In genomic region chr15:73866881-73867410, GRCh38 we compare ENCODE assay signal across 22 cellular contexts. TPM values are rescaled to one million over a fixed set of nuclear protein-coding genes. Genes with fewer than 3 reads are reported as not detected.
DNase-seq lines count a peak whose midpoint lies in the region; ATAC-seq and TF ChIP-seq lines count a peak whose summit lies in the region.
"Had no signal": no experiment of that assay in that cellular context is flagged by ENCODE, and none has a peak within 500 bp of the region (broad histone marks: within the 10 kb centered on the region; RNA-seq: fewer than 3 reads in every experiment).

No MANE protein-coding gene starts in this region.

- H3K14ac ChIP-seq in neuronal stem cell (ENCODE audit: low read length): no peak overlapping the region

- H3K36me3 Mint-ChIP-seq in T-helper 17 cell (ENCODE audit: low read depth): no peaks in the 10 kb centered on the region
- H3K36me3 Mint-ChIP-seq: memory B cell had no signal

- no peak overlapping the region for H2AK5ac ChIP-seq in neuronal stem cell (ENCODE audit: low read depth, low read length)

- H3K4me1 ChIP-seq in neuronal stem cell (ENCODE audit: control insufficient read depth in 2 of 2, insufficient read depth in 1 of 2, low read depth in 1 of 2, low read length in 2 of 2): peaks cover 0 to 3% of the 10 kb centered on the region in 2 donors
- H3K4me1 ChIP-seq in PC-3 (ENCODE audit: insufficient read depth, low read length): no peaks in the 10 kb centered on the region
- H3K4me1 ChIP-seq: tibial nerve had no signal

- H3K23ac ChIP-seq in neuronal stem cell (ENCODE audit: low read depth, low read length, poor library complexity): no peak overlapping the region

- peaks cover 75% of the 10 kb centered on the region for H3K27me3 Mint-ChIP-seq in T-helper 17 cell

- no peaks in the 10 kb centered on the region for H3K79me1 ChIP-seq in neuronal stem cell (ENCODE audit: low read depth, low read length)

- no peaks in the 10 kb centered on the region for H3F3A ChIP-seq in PC-3 (ENCODE audit: low read length, unreplicated experiment)

- H2AFZ ChIP-seq in neuronal stem cell (ENCODE audit: low read length): no peak overlapping the region
- H2AFZ ChIP-seq in PC-3 (ENCODE audit: low read length): no peak overlapping the region

- WGBS in neuronal stem cell (ENCODE audit: extremely low coverage in 2 of 2, insufficient read length in 2 of 2, insufficient replicate concordance in 1 of 2), 2 donors: no CpG with 5 or more reads among the region's 6 CpGs

- ATAC-seq in PC-3 (no peak), GM18519 (IDR thresholded peaks at IDR 0.05; ENCODE audit: low FRiP score, unreplicated experiment) (no peak), T-helper 17 cell (no peak)
- ATAC-seq: activated CD8-positive, alpha-beta T cell treated with anti-CD3 and anti-CD28 coated beads for 36 hours; activated T-cell treated with anti-CD3 and anti-CD28 coated beads, Interleukin-2, amount 50 U/mL, for 4 hours had no signal

- H4K20me1 ChIP-seq in PC-3 (ENCODE audit: low read length): no peaks in the 10 kb centered on the region

- CTCF ChIA-PET in PC-3 (lab: Charles Lee): no interaction called here

- H3K9ac ChIP-seq in neuronal stem cell (ENCODE audit: low read depth, low read length, poor library complexity): no peak overlapping the region
- no peak overlapping the region for H3K9ac ChIP-seq in PC-3 (ENCODE audit: low read length)
- H3K9ac ChIP-seq: KMS-11 had no signal

- H3K36me3 ChIP-seq in GM06990 (ENCODE audit: control insufficient read depth, insufficient read depth, low read length) (no peaks in the 10 kb centered on the region), neuronal stem cell (replicated peaks in 1 of 2; ENCODE audit: control insufficient read depth in 2 of 2, insufficient read depth in 2 of 2, low read length in 2 of 2) (no peaks in the 10 kb centered on the region), PC-3 (ENCODE audit: low read depth, low read length) (no peaks in the 10 kb centered on the region)
- H3K36me3 ChIP-seq: heart left ventricle, ovary, tibial nerve had no signal

- no peak overlapping the region for H3K27ac Mint-ChIP-seq in T-helper 17 cell
- H3K27ac Mint-ChIP-seq: activated CD8-positive, alpha-beta T cell treated with anti-CD3 and anti-CD28 coated beads for 36 hours; memory B cell; naive B cell; stimulated activated naive CD8-positive, alpha-beta T cell treated with anti-CD3 and anti-CD28 coated beads, Interleukin-15, Interleukin-2, amounts not matched to agents 100 ng/mL and 50 ng/mL, for 24 hours had no signal

- intact Hi-C loops in PC-3 (cut with micrococcal nuclease): no loop called here

- no peaks in the 10 kb centered on the region for H3K9me3 ChIP-seq in neuronal stem cell (replicated peaks in 1 of 2; ENCODE audit: control insufficient read depth in 2 of 2, insufficient read depth in 1 of 2, low read depth in 1 of 2, low read length in 2 of 2)
- H3K9me3 ChIP-seq in PC-3 (ENCODE audit: low read length): no peaks in the 10 kb centered on the region
- no peaks in the 10 kb centered on the region for H3K9me3 ChIP-seq in T-helper 17 cell (ENCODE audit: control insufficient read depth, low read length, poor library complexity, severe bottlenecking)
- H3K9me3 ChIP-seq: ovary had no signal

- DNase-seq in GM06990 (ENCODE audit: extremely low read depth, insufficient read length) (no peak), HuH-7 (ENCODE audit: low spot score) (peak; percentile 18), choroid plexus epithelial cell (ENCODE audit: low read depth) (no peak), neuronal stem cell (ENCODE audit: low spot score) (no peak), PC-3 (no peak), T-helper 17 cell (no peak)
- DNase-seq: activated CD8-positive, alpha-beta T cell treated with anti-CD3 and anti-CD28 coated beads for 36 hours; activated naive CD4-positive, alpha-beta T cell treated with anti-CD3 and anti-CD28 coated beads, Interleukin-2, amount 50 U/mL, for 16 hours; activated T-cell treated with anti-CD3 and anti-CD28 coated beads, Interleukin-2, amount 50 U/mL, for 4 hours; heart left ventricle; naive B cell; NCI-H1105; T-helper 2 cell had no signal

- no peak overlapping the region for H2BK5ac ChIP-seq in neuronal stem cell (ENCODE audit: low read length)

- H3K27ac ChIP-seq in neuronal stem cell (replicated peaks; ENCODE audit: low read length) (no peak overlapping the region), PC-3 (ENCODE audit: low read length) (no peak overlapping the region)
- H3K27ac ChIP-seq: KMS-11, ovary, tibial nerve had no signal

- no TSS peak for BruUV-seq in PC-3 (replicated peaks; lab: Mats Ljungman, UMichigan)

- no peak overlapping the region for H3K4me2 ChIP-seq in neuronal stem cell (ENCODE audit: insufficient read depth, low read length, poor library complexity, severe bottlenecking)
- no peak overlapping the region for H3K4me2 ChIP-seq in PC-3 (ENCODE audit: low read length)
- H3K4me2 ChIP-seq: KMS-11 had no signal

- no peak overlapping the region for H2BK15ac ChIP-seq in neuronal stem cell (ENCODE audit: low read length)

- POLR2A ChIA-PET in PC-3 (lab: Charles Lee; ENCODE audit: unreplicated experiment): no interaction called here

- H3K9me2 ChIP-seq in PC-3 (replicated peaks; ENCODE audit: low read length): no peaks in the 10 kb centered on the region

- H2BK12ac ChIP-seq in neuronal stem cell (ENCODE audit: low read length): no peak overlapping the region

- no peak overlapping the region for H4K8ac ChIP-seq in neuronal stem cell (ENCODE audit: low read depth, low read length)

- no peaks in the 10 kb centered on the region; the same call in 1 of the 2 replicates for H3K27me3 ChIP-seq in GM06990 (replicated peaks; ENCODE audit: control insufficient read depth, insufficient read depth, low read length)
- peaks cover 0 to 24% (median 0%) of the 10 kb centered on the region in 3 experiments for H3K27me3 ChIP-seq in neuronal stem cell (ENCODE audit: control insufficient read depth in 3 of 3, insufficient read depth in 3 of 3, low read depth in 1 of 3, low read length in 3 of 3)
- H3K27me3 ChIP-seq in PC-3 (ENCODE audit: low read length): peaks cover 68% of the 10 kb centered on the region
- H3K27me3 ChIP-seq: ovary had no signal

- no peaks in the 10 kb centered on the region for H3K79me2 ChIP-seq in PC-3 (ENCODE audit: low read length)

- H3K4me3 ChIP-seq in GM06990 (replicated peaks; ENCODE audit: low read depth, low read length): no peak overlapping the region
- no peak overlapping the region for H3K4me3 ChIP-seq in choroid plexus epithelial cell (ENCODE audit: low read depth, low read length)
- H3K4me3 ChIP-seq in neuronal stem cell (ENCODE audit: low read length in 2 of 2): no peak overlapping the region
- H3K4me3 ChIP-seq in PC-3 (ENCODE audit: low read length): no peak overlapping the region
- H3K4me3 ChIP-seq: heart left ventricle, ovary, tibial nerve had no signal

- H3K18ac ChIP-seq in neuronal stem cell (ENCODE audit: low read length): peak overlapping the region; percentile 25

- H3K4me1 Mint-ChIP-seq in T-helper 17 cell: peaks cover 2% of the 10 kb centered on the region
- H3K4me1 Mint-ChIP-seq: memory B cell, naive B cell had no signal

- H3K4me3 Mint-ChIP-seq in T-helper 17 cell: no peak overlapping the region
- H3K4me3 Mint-ChIP-seq: activated CD8-positive, alpha-beta T cell treated with anti-CD3 and anti-CD28 coated beads for 36 hours; activated T-cell treated with anti-CD3 and anti-CD28 coated beads, Interleukin-2, amount 50 U/mL, for 4 hours; memory B cell; naive B cell; stimulated activated naive CD8-positive, alpha-beta T cell treated with anti-CD3 and anti-CD28 coated beads, Interleukin-15, Interleukin-2, amounts not matched to agents 100 ng/mL and 50 ng/mL, for 24 hours had no signal

- no peak overlapping the region for H2BK120ac ChIP-seq in neuronal stem cell (ENCODE audit: low read depth, low read length)

- TF ChIP-seq CTCF in GM06990 (IDR thresholded peaks at IDR 0.05; ENCODE audit: insufficient read depth, low read length, poor library complexity, severe bottlenecking) (peak; percentile 21), choroid plexus epithelial cell (conservative IDR thresholded peaks at IDR 0.05; ENCODE audit: low read depth, low read length) (peak; percentile 6), PC-3 (conservative IDR thresholded peaks at IDR 0.05; ENCODE audit: low read depth, low read length) (no peak)

- H3K4ac ChIP-seq in neuronal stem cell (ENCODE audit: low read length): no peak overlapping the region

- no peak overlapping the region for H4K91ac ChIP-seq in neuronal stem cell (ENCODE audit: low read depth, low read length, poor library complexity)

RNA-seq across cellular contexts. Expression of gene TBC1D21, which starts 6.4 kb away (rescaled TPM):
- not detected for polyA plus RNA-seq in neuronal stem cell (2013, experiment 1 of 2)
- polyA plus RNA-seq in neuronal stem cell (2013, experiment 2 of 2): not detected
- not detected in 2 replicates for total RNA-seq in PC-3 (2014; rRNA removed)
- not detected for total RNA-seq in T-helper 17 cell
- total RNA-seq: activated CD8-positive, alpha-beta T cell treated with anti-CD3 and anti-CD28 coated beads for 36 hours; activated T-cell treated with anti-CD3 and anti-CD28 coated beads, Interleukin-2, amount 50 U/mL, for 4 hours; astrocyte; chondrocyte; heart left ventricle; kidney epithelial cell; ovary; tibial nerve had no signal
- polyA plus RNA-seq: heart left ventricle, ovary had no signal

RNA-seq across cellular contexts. Expression of gene LOXL1, which starts 59.3 kb away (rescaled TPM):
- 67.0 TPM for polyA plus RNA-seq in neuronal stem cell (2013, experiment 1 of 2)
- 68.3 TPM for polyA plus RNA-seq in neuronal stem cell (2013, experiment 2 of 2)
- total RNA-seq in PC-3 (2014; rRNA removed) (224 and 249 TPM in 2 replicates), T-helper 17 cell (1 to 10 TPM; 2.9 to 8.4 TPM)

Comparison
In these comparisons a context has a peak if more than half of its experiments do, and no peak if none do; other contexts are left out.
1. RNA of gene LOXL1, which starts 59.3 kb away (total RNA-seq): 224 to 249 TPM in PC-3; 2.9 to 8.4 TPM in T-helper 17 cell; every median in the first group is over 10 times any median in the second.